Comparison of ENCODE assay signal across 1 cellular context in the genomic region with DNA sequence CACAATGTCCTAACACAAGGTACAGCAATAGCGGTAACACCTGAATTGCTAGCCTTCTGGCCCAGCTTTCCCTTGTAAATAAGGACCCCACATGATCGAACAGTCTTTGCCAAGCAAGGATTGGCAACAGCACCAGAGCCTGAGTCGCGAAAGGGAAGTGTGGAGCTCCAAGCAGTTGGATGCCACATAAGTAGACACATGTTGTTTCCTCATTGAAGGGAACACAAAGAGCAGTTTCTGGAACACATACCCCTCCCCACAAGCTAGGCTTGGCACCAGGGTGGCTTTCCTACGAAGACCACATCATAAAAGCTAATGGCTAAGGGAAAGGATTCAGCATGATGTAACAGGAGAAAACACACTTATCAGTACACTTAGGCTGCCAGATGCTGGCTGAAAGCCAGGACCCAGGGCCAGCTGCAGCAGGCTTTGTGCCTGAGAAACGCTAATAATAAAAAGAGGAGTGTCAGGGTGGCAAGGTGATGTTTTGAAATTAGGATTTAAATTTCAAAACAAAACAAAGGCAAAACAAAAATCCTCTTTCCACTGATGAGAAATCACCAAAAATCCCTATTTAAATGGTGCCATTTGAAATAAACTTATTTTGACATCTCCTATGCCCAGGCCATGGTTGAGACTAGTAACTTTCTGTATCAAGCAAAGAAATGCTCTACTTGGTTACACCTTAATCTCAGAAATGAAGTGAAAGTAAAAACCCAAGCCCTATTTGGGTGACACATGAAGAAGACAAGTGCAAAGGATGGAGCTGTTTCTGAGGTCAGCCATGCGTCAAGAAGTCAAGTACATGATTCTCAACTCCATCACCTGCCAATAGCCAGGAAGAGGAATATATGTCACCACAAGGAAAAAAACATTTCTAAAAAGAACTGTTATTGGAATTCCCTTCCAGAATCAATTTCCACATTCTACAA.
A peak's percentile ranks its signal among the peaks of the same experiment; 100 is the strongest.
TF ChIP-seq lines count a peak whose summit lies in the region.

No MANE protein-coding gene starts in this region.

TF ChIP-seq in K562, 482 proteins besides CTCF, POLR2A, EP300 and RAD21 (continued from another document and continues in another):
- TF ChIP-seq MYC (IDR thresholded peaks at IDR 0.05; ENCODE audit: low read depth, low read length), result peak; percentile 72
- no peak for TF ChIP-seq MYC (CRISPR knock-in tag; IDR thresholded peaks at IDR 0.05; ENCODE audit: borderline replicate concordance, low read depth)
- TF ChIP-seq NCOA2 (IDR thresholded peaks at IDR 0.05; ENCODE audit: partially characterized antibody in 2 of 2), result no peak
- TF ChIP-seq NFIC (IDR thresholded peaks at IDR 0.05), result peak; percentile 99
- no peak; the same call in 1 of the 2 replicates for TF ChIP-seq TOE1 (IDR thresholded peaks at IDR 0.05; ENCODE audit: borderline replicate concordance)
- no peak for TF ChIP-seq TOE1 (CRISPR knock-in tag; IDR thresholded peaks at IDR 0.05; ENCODE audit: borderline replicate concordance, low read depth)
- TF ChIP-seq ZNF263 (CRISPR knock-in tag; IDR thresholded peaks at IDR 0.05; ENCODE audit: borderline replicate concordance), result peak; percentile 22; the same call in 1 of the 2 replicates
- TF ChIP-seq ZFP36 (IDR thresholded peaks at IDR 0.05; ENCODE audit: low read depth, low read length, partially characterized antibody), result peak; percentile 5
- TF ChIP-seq, protein P1, sequence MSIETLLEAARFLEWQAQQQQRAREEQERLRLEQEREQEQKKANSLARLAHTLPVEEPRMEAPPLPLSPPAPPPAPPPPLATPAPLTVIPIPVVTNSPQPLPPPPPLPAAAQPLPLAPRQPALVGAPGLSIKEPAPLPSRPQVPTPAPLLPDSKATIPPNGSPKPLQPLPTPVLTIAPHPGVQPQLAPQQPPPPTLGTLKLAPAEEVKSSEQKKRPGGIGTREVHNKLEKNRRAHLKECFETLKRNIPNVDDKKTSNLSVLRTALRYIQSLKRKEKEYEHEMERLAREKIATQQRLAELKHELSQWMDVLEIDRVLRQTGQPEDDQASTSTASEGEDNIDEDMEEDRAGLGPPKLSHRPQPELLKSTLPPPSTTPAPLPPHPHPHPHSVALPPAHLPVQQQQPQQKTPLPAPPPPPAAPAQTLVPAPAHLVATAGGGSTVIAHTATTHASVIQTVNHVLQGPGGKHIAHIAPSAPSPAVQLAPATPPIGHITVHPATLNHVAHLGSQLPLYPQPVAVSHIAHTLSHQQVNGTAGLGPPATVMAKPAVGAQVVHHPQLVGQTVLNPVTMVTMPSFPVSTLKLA (conservative IDR thresholded peaks at IDR 0.05), result peak in 1 of 2 experiments; percentile 60; a peak in 1 of 4 replicates
- TF ChIP-seq, protein P2, sequence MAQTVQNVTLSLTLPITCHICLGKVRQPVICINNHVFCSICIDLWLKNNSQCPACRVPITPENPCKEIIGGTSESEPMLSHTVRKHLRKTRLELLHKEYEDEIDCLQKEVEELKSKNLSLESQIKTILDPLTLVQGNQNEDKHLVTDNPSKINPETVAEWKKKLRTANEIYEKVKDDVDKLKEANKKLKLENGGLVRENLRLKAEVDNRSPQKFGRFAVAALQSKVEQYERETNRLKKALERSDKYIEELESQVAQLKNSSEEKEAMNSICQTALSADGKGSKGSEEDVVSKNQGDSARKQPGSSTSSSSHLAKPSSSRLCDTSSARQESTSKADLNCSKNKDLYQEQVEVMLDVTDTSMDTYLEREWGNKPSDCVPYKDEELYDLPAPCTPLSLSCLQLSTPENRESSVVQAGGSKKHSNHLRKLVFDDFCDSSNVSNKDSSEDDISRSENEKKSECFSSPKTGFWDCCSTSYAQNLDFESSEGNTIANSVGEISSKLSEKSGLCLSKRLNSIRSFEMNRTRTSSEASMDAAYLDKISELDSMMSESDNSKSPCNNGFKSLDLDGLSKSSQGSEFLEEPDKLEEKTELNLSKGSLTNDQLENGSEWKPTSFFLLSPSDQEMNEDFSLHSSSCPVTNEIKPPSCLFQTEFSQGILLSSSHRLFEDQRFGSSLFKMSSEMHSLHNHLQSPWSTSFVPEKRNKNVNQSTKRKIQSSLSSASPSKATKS (CRISPR knock-in tag; IDR thresholded peaks at IDR 0.05), result 0 out of 2 replicates have a peak, but pooled peaks have one; percentile 19
- no peak for TF ChIP-seq NELFE (IDR thresholded peaks at IDR 0.05; ENCODE audit: insufficient read depth, insufficient read length)
- TF ChIP-seq KDM2B (CRISPR knock-in tag; IDR thresholded peaks at IDR 0.05), result peak; percentile 49; the same call in 1 of the 2 replicates
- TF ChIP-seq, protein P3, sequence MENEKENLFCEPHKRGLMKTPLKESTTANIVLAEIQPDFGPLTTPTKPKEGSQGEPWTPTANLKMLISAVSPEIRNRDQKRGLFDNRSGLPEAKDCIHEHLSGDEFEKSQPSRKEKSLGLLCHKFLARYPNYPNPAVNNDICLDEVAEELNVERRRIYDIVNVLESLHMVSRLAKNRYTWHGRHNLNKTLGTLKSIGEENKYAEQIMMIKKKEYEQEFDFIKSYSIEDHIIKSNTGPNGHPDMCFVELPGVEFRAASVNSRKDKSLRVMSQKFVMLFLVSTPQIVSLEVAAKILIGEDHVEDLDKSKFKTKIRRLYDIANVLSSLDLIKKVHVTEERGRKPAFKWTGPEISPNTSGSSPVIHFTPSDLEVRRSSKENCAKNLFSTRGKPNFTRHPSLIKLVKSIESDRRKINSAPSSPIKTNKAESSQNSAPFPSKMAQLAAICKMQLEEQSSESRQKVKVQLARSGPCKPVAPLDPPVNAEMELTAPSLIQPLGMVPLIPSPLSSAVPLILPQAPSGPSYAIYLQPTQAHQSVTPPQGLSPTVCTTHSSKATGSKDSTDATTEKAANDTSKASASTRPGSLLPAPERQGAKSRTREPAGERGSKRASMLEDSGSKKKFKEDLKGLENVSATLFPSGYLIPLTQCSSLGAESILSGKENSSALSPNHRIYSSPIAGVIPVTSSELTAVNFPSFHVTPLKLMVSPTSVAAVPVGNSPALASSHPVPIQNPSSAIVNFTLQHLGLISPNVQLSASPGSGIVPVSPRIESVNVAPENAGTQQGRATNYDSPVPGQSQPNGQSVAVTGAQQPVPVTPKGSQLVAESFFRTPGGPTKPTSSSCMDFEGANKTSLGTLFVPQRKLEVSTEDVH (IDR thresholded peaks at IDR 0.05; ENCODE audit: low read depth, partially characterized antibody), result no peak
- TF ChIP-seq HIVEP1 (CRISPR knock-in tag; IDR thresholded peaks at IDR 0.05), result peak; percentile 84
- peak; percentile 71; the same call in 1 of the 2 replicates for TF ChIP-seq ZNF354B (CRISPR knock-in tag; IDR thresholded peaks at IDR 0.05)
- TF ChIP-seq, protein P4, sequence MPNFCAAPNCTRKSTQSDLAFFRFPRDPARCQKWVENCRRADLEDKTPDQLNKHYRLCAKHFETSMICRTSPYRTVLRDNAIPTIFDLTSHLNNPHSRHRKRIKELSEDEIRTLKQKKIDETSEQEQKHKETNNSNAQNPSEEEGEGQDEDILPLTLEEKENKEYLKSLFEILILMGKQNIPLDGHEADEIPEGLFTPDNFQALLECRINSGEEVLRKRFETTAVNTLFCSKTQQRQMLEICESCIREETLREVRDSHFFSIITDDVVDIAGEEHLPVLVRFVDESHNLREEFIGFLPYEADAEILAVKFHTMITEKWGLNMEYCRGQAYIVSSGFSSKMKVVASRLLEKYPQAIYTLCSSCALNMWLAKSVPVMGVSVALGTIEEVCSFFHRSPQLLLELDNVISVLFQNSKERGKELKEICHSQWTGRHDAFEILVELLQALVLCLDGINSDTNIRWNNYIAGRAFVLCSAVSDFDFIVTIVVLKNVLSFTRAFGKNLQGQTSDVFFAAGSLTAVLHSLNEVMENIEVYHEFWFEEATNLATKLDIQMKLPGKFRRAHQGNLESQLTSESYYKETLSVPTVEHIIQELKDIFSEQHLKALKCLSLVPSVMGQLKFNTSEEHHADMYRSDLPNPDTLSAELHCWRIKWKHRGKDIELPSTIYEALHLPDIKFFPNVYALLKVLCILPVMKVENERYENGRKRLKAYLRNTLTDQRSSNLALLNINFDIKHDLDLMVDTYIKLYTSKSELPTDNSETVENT (CRISPR knock-in tag; IDR thresholded peaks at IDR 0.05), result no peak
- no peak for TF ChIP-seq SMC3 (conservative IDR thresholded peaks at IDR 0.05; ENCODE audit: insufficient read depth, low read depth, low read length)
- no peak for TF ChIP-seq HDAC6 (IDR thresholded peaks at IDR 0.05; ENCODE audit: low read depth, low read length)
- TF ChIP-seq, protein P5, sequence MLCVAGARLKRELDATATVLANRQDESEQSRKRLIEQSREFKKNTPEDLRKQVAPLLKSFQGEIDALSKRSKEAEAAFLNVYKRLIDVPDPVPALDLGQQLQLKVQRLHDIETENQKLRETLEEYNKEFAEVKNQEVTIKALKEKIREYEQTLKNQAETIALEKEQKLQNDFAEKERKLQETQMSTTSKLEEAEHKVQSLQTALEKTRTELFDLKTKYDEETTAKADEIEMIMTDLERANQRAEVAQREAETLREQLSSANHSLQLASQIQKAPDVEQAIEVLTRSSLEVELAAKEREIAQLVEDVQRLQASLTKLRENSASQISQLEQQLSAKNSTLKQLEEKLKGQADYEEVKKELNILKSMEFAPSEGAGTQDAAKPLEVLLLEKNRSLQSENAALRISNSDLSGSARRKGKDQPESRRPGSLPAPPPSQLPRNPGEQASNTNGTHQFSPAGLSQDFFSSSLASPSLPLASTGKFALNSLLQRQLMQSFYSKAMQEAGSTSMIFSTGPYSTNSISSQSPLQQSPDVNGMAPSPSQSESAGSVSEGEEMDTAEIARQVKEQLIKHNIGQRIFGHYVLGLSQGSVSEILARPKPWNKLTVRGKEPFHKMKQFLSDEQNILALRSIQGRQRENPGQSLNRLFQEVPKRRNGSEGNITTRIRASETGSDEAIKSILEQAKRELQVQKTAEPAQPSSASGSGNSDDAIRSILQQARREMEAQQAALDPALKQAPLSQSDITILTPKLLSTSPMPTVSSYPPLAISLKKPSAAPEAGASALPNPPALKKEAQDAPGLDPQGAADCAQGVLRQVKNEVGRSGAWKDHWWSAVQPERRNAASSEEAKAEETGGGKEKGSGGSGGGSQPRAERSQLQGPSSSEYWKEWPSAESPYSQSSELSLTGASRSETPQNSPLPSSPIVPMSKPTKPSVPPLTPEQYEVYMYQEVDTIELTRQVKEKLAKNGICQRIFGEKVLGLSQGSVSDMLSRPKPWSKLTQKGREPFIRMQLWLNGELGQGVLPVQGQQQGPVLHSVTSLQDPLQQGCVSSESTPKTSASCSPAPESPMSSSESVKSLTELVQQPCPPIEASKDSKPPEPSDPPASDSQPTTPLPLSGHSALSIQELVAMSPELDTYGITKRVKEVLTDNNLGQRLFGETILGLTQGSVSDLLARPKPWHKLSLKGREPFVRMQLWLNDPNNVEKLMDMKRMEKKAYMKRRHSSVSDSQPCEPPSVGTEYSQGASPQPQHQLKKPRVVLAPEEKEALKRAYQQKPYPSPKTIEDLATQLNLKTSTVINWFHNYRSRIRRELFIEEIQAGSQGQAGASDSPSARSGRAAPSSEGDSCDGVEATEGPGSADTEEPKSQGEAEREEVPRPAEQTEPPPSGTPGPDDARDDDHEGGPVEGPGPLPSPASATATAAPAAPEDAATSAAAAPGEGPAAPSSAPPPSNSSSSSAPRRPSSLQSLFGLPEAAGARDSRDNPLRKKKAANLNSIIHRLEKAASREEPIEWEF (CRISPR knock-in tag; IDR thresholded peaks at IDR 0.05), result 0 out of 2 replicates have a peak, but pooled peaks have one; percentile 1
- TF ChIP-seq NUFIP1 (IDR thresholded peaks at IDR 0.05; ENCODE audit: partially characterized antibody), result no peak
- TF ChIP-seq ZC3H8 (IDR thresholded peaks at IDR 0.05), result no peak
- no peak for TF ChIP-seq XRCC5 (IDR thresholded peaks at IDR 0.05; ENCODE audit: low read depth, low read length)
- TF ChIP-seq BRD9 (IDR thresholded peaks at IDR 0.05; ENCODE audit: low read depth, partially characterized antibody), result peak; percentile 95
- TF ChIP-seq TBL1XR1 (IDR thresholded peaks at IDR 0.05; ENCODE audit: low read length in 2 of 2), result peak in 1 of 2 experiments; percentile 82; a peak in 1 of 4 replicates
- TF ChIP-seq, protein P6, sequence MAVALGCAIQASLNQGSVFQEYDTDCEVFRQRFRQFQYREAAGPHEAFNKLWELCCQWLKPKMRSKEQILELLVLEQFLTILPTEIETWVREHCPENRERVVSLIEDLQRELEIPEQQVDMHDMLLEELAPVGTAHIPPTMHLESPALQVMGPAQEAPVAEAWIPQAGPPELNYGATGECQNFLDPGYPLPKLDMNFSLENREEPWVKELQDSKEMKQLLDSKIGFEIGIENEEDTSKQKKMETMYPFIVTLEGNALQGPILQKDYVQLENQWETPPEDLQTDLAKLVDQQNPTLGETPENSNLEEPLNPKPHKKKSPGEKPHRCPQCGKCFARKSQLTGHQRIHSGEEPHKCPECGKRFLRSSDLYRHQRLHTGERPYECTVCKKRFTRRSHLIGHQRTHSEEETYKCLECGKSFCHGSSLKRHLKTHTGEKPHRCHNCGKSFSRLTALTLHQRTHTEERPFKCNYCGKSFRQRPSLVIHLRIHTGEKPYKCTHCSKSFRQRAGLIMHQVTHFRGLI (CRISPR knock-in tag; IDR thresholded peaks at IDR 0.05), result peak; percentile 79
- TF ChIP-seq CXXC5 (CRISPR knock-in tag; IDR thresholded peaks at IDR 0.05), result peak; percentile 93
- TF ChIP-seq PRPF4 (IDR thresholded peaks at IDR 0.05; ENCODE audit: insufficient read depth, low read depth, low read length, poor library complexity, severe bottlenecking), result no peak
- TF ChIP-seq HEY1 (CRISPR knock-in tag; IDR thresholded peaks at IDR 0.05; ENCODE audit: borderline replicate concordance), result no peak
- peak; percentile 94 for TF ChIP-seq FOXJ2 (tag; IDR thresholded peaks at IDR 0.05)
- peak; percentile 98 for TF ChIP-seq SMAD4 (CRISPR knock-in tag; conservative IDR thresholded peaks at IDR 0.05)
- peak; percentile 36; the same call in 1 of the 2 replicates for TF ChIP-seq SPI1 (IDR thresholded peaks at IDR 0.05; ENCODE audit: borderline replicate concordance, low read depth, low read length)
- TF ChIP-seq, protein P7, sequence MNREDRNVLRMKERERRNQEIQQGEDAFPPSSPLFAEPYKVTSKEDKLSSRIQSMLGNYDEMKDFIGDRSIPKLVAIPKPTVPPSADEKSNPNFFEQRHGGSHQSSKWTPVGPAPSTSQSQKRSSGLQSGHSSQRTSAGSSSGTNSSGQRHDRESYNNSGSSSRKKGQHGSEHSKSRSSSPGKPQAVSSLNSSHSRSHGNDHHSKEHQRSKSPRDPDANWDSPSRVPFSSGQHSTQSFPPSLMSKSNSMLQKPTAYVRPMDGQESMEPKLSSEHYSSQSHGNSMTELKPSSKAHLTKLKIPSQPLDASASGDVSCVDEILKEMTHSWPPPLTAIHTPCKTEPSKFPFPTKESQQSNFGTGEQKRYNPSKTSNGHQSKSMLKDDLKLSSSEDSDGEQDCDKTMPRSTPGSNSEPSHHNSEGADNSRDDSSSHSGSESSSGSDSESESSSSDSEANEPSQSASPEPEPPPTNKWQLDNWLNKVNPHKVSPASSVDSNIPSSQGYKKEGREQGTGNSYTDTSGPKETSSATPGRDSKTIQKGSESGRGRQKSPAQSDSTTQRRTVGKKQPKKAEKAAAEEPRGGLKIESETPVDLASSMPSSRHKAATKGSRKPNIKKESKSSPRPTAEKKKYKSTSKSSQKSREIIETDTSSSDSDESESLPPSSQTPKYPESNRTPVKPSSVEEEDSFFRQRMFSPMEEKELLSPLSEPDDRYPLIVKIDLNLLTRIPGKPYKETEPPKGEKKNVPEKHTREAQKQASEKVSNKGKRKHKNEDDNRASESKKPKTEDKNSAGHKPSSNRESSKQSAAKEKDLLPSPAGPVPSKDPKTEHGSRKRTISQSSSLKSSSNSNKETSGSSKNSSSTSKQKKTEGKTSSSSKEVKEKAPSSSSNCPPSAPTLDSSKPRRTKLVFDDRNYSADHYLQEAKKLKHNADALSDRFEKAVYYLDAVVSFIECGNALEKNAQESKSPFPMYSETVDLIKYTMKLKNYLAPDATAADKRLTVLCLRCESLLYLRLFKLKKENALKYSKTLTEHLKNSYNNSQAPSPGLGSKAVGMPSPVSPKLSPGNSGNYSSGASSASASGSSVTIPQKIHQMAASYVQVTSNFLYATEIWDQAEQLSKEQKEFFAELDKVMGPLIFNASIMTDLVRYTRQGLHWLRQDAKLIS (CRISPR knock-in tag; IDR thresholded peaks at IDR 0.05), result no peak
- no peak for TF ChIP-seq ZNF431 (CRISPR knock-in tag; IDR thresholded peaks at IDR 0.05)
